ENCODE assay signal across 15 cellular contexts in the genomic region with DNA sequence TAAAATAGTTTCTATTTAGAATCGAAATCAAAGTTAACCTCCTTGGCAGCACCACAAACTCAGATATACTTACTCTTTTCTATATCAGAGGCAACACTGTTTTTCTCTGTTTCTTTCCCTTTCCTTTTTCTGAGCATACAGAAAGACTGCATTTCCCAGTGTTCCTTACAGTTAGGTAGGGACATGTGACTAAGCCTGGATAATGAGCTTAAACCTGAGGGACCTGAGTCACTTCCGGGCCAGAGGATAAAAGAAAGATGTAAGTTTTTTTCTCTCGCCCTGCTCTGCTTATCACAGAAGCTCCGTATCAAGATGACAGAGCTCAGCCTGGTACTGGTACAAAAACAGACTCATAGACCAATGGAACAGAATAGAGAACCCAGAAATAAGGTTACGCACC.
DNase-seq lines count a peak whose midpoint lies in the region; TF ChIP-seq lines count a peak whose summit lies in the region.
"Had no signal": no experiment of that assay in that cellular context is flagged by ENCODE, and none has a peak within 500 bp of the region (broad histone marks: within the 10 kb centered on the region; RNA-seq: fewer than 3 reads in every experiment).

No MANE protein-coding gene starts in this region.

- no peaks in the 10 kb centered on the region for H4K20me1 ChIP-seq in H9 (ENCODE audit: control insufficient read depth, insufficient read depth, insufficient read length)

- H3K9ac ChIP-seq in H9 (ENCODE audit: extremely low read depth, insufficient read length, low read length) (no peak overlapping the region), mesendoderm (ENCODE audit: low read length) (no peak overlapping the region)

- no peak overlapping the region for H3K4me3 Mint-ChIP-seq in H9
- H3K4me3 Mint-ChIP-seq: activated CD4-positive, alpha-beta T cell treated with anti-CD3 and anti-CD28 coated beads, Interleukin-2, amount 10 ng/mL, durations not matched to agents 24 days and 14 days; stimulated activated naive CD8-positive, alpha-beta T cell treated with anti-CD3 and anti-CD28 coated beads, Interleukin-15, Interleukin-2, amounts not matched to agents 100 ng/mL and 50 ng/mL, for 24 hours; T-cell had no signal

- H3K4me3 ChIP-seq in astrocyte of the spinal cord (ENCODE audit: low read depth, low read length) (no peak overlapping the region), mesendoderm (ENCODE audit: low read length) (no peak overlapping the region)
- H3K4me3 ChIP-seq: adrenal gland, skin epidermis had no signal

- in situ Hi-C loops in astrocyte of the spinal cord (cut with HindIII; ENCODE audit: low sequenced_read_pairs), result no loop called here

- no peak overlapping the region for H4K5ac ChIP-seq in H9 (ENCODE audit: insufficient read length, low read depth, low read length)
- H4K5ac ChIP-seq in mesendoderm (ENCODE audit: low read length), result no peak overlapping the region

- H3K79me2 ChIP-seq in H9 (ENCODE audit: insufficient read depth, low read length), result no peaks in the 10 kb centered on the region
- H3K79me2 ChIP-seq in mesendoderm (ENCODE audit: control insufficient read depth, insufficient read depth, low read length), result no peaks in the 10 kb centered on the region

- H2BK15ac ChIP-seq in H9 (ENCODE audit: low read depth, low read length) (no peak overlapping the region), mesendoderm (replicated peaks; ENCODE audit: low read depth) (no peak overlapping the region)

- no peak overlapping the region for H2BK5ac ChIP-seq in H9 (ENCODE audit: insufficient read length, low read length)
- H2BK5ac ChIP-seq in mesendoderm (ENCODE audit: low read length), result no peak overlapping the region

- no peak overlapping the region for H3K14ac ChIP-seq in H9 (ENCODE audit: insufficient read depth, low read length)

- H3K9me3 ChIP-seq in H9 (ENCODE audit: control insufficient read depth, low read depth, low read length), result no peaks in the 10 kb centered on the region
- H3K9me3 ChIP-seq: adrenal gland had no signal

- no peak overlapping the region for H4K91ac ChIP-seq in H9 (ENCODE audit: insufficient read length, low read depth, low read length)

- no peaks in the 10 kb centered on the region for H3K23me2 ChIP-seq in H9 (ENCODE audit: insufficient read length, low read depth, low read length, poor library complexity, severe bottlenecking)

- H3K36me3 ChIP-seq in mesendoderm (ENCODE audit: control insufficient read depth, insufficient read depth, low read length), result no peaks in the 10 kb centered on the region
- H3K36me3 ChIP-seq: adrenal gland had no signal

- H4K8ac ChIP-seq in H9 (replicated peaks; ENCODE audit: insufficient read length, low read depth, low read length), result no peak overlapping the region
- no peak overlapping the region for H4K8ac ChIP-seq in mesendoderm (ENCODE audit: low read depth, low read length)

- H3K27ac Mint-ChIP-seq in H9, result no peak overlapping the region
- H3K27ac Mint-ChIP-seq: activated CD4-positive, alpha-beta T cell treated with anti-CD3 and anti-CD28 coated beads, Interleukin-2, amount 10 ng/mL, durations not matched to agents 24 days and 14 days; stimulated activated naive CD8-positive, alpha-beta T cell treated with anti-CD3 and anti-CD28 coated beads, Interleukin-15, Interleukin-2, amounts not matched to agents 100 ng/mL and 50 ng/mL, for 24 hours; T-cell had no signal

- H3K27me3 Mint-ChIP-seq in H9 (ENCODE audit: low read depth), result no peaks in the 10 kb centered on the region
- H3K27me3 Mint-ChIP-seq: activated CD4-positive, alpha-beta T cell treated with anti-CD3 and anti-CD28 coated beads, Interleukin-2, amount 10 ng/mL, durations not matched to agents 24 days and 14 days; stimulated activated naive CD8-positive, alpha-beta T cell treated with anti-CD3 and anti-CD28 coated beads, Interleukin-15, Interleukin-2, amounts not matched to agents 100 ng/mL and 50 ng/mL, for 24 hours; T-cell had no signal

- H3K79me1 ChIP-seq in H9 (ENCODE audit: insufficient read depth, low read depth, low read length, poor library complexity, severe bottlenecking), result no peaks in the 10 kb centered on the region
- H3K79me1 ChIP-seq in mesendoderm (ENCODE audit: low read length), result no peaks in the 10 kb centered on the region

- no peak overlapping the region for H3K56ac ChIP-seq in H9 (ENCODE audit: insufficient read length, low read depth, low read length)
- no peak overlapping the region for H3K56ac ChIP-seq in mesendoderm (ENCODE audit: low read length)

- H3K4me2 ChIP-seq in H9 (ENCODE audit: insufficient read depth, insufficient read length, low read length) (no peak overlapping the region), mesendoderm (ENCODE audit: low read length) (no peak overlapping the region)

- H2AFZ ChIP-seq in H9 (ENCODE audit: low read length), result peak overlapping the region; percentile 62

- H3K27me3 ChIP-seq in H9 (ENCODE audit: insufficient read depth, low read length), result no peaks in the 10 kb centered on the region
- no peaks in the 10 kb centered on the region for H3K27me3 ChIP-seq in mesendoderm (ENCODE audit: insufficient read depth, low read length, poor library complexity)
- H3K27me3 ChIP-seq: adrenal gland had no signal

- no peak overlapping the region for H2BK20ac ChIP-seq in H9 (ENCODE audit: low read depth, low read length, poor library complexity, severe bottlenecking)

- no peak overlapping the region for H3K27ac ChIP-seq in H9 (ENCODE audit: insufficient read length, low read depth, low read length)
- no peak overlapping the region for H3K27ac ChIP-seq in mesendoderm (ENCODE audit: low read depth, low read length)
- H3K27ac ChIP-seq: adrenal gland had no signal

- no peak overlapping the region for H3K18ac ChIP-seq in H9 (ENCODE audit: insufficient read length, low read depth, low read length)
- H3K18ac ChIP-seq in mesendoderm (ENCODE audit: low read length), result no peak overlapping the region

- TF ChIP-seq CTCF in H9 (conservative IDR thresholded peaks at IDR 0.05) (no peak), astrocyte of the spinal cord (IDR thresholded peaks at IDR 0.05; ENCODE audit: low read depth, low read length) (no peak)

- H2AK5ac ChIP-seq in H9 (ENCODE audit: insufficient read length, low read length) (no peak overlapping the region), mesendoderm (ENCODE audit: low read length) (no peak overlapping the region)

- H2BK12ac ChIP-seq in H9 (ENCODE audit: insufficient read length, low read depth, low read length), result no peak overlapping the region

- H2BK120ac ChIP-seq in H9 (ENCODE audit: low read depth, low read length, poor library complexity, severe bottlenecking), result no peak overlapping the region
- H2BK120ac ChIP-seq in mesendoderm (ENCODE audit: low read depth, low read length), result no peak overlapping the region

- H3K4ac ChIP-seq in H9 (ENCODE audit: low read depth, low read length) (no peak overlapping the region), mesendoderm (ENCODE audit: low read depth, low read length) (no peak overlapping the region)

- H3T11ph ChIP-seq in H9 (ENCODE audit: low read length), result no peak overlapping the region

- no peaks in the 10 kb centered on the region for H3K36me3 Mint-ChIP-seq in H9 (ENCODE audit: insufficient read depth in 1 of 3, low read depth in 3 of 3)
- H3K36me3 Mint-ChIP-seq: T-cell had no signal

- H3K9me3 Mint-ChIP-seq in H9, result 0 out of 5 replicates have a peak, but pooled peaks cover 0 to 2% of the 10 kb centered on the region in 2 experiments

- H3K23ac ChIP-seq in H9 (ENCODE audit: insufficient read length, low read depth, low read length) (no peak overlapping the region), mesendoderm (ENCODE audit: low read length) (no peak overlapping the region)

- H3K4me1 ChIP-seq in H9 (ENCODE audit: insufficient read depth, low read length), result no peaks in the 10 kb centered on the region
- H3K4me1 ChIP-seq in mesendoderm (ENCODE audit: control insufficient read depth, low read depth, low read length), result no peaks in the 10 kb centered on the region
- H3K4me1 ChIP-seq: adrenal gland had no signal

- DNase-seq in H9, result no peak
- DNase-seq in OCI-M1 (lab: John Stamatoyannopoulos, UW), result peak; percentile 71
- DNase-seq in astrocyte of the spinal cord (ENCODE audit: low read depth, low spot score), result peak; percentile 19
- DNase-seq in mesendoderm, result peak; percentile 60
- no peak for DNase-seq in NCI-H69 (lab: John Stamatoyannopoulos, UW)
- DNase-seq in NCI-H2081 (lab: John Stamatoyannopoulos, UW), result no peak
- no peak for DNase-seq in Ammon's horn (ENCODE audit: low spot score)
- DNase-seq: activated CD4-positive, alpha-beta T cell treated with anti-CD3 and anti-CD28 coated beads, Interleukin-2, amount 10 ng/mL, durations not matched to agents 24 days and 14 days; activated T-cell treated with anti-CD3 and anti-CD28 coated beads, Interleukin-2, amount 50 U/mL, for 48 hours; adrenal gland; HCEC 1CT; MV-4-11; T-cell had no signal

- H3K4me1 Mint-ChIP-seq in H9, result peaks cover 0 to 2% of the 10 kb centered on the region in 2 experiments
- H3K4me1 Mint-ChIP-seq: activated CD4-positive, alpha-beta T cell treated with anti-CD3 and anti-CD28 coated beads, Interleukin-2, amount 10 ng/mL, durations not matched to agents 24 days and 14 days had no signal

- no CpG with 5 or more reads among the region's 5 CpGs for WGBS in H9 (ENCODE audit: extremely low coverage, insufficient read length, low lambda C conversion rate)
- WGBS in mesendoderm (ENCODE audit: extremely low coverage, insufficient coverage, low lambda C conversion rate), result 100% methylated on average over 1 of the region's 5 CpGs

Comparison
In these comparisons a context has a peak if more than half of its experiments do, and no peak if none do; other contexts are left out.
1. DNase-seq: peak in OCI-M1 (single experiment), astrocyte of the spinal cord (single experiment) and mesendoderm (single experiment); none in H9 (single experiment), NCI-H69 (single experiment), NCI-H2081 (0 of 2) and Ammon's horn (single experiment).